ENCODE assay signal across 15 cellular contexts in genomic region chr11:14331476-14332136, GRCh38. TPM values are rescaled to one million over a fixed set of nuclear protein-coding genes. Genes with fewer than 3 reads are reported as not detected.
DNase-seq lines count a peak whose midpoint lies in the region; ATAC-seq and TF ChIP-seq lines count a peak whose summit lies in the region.
"Had no signal": no experiment of that assay in that cellular context is flagged by ENCODE, and none has a peak within 500 bp of the region (broad histone marks: within the 10 kb centered on the region; RNA-seq: fewer than 3 reads in every experiment).

No MANE protein-coding gene starts in this region.

- peaks cover 7% of the 10 kb centered on the region for H3K9me3 Mint-ChIP-seq in activated B cell treated with CpG ODN at 0.5 μM for 24 hours

- POLR2A ChIA-PET in activated B cell treated with CpG ODN at 0.5 μM for 24 hours (lab: Charles Lee) = interaction anchor here (0.7 to 1.2 kb wide), 4 partner anchors 11 to 24 kb away, joined by 3 to 21 read pairs (median 8); no protein-coding TSS in a partner anchor

- peaks cover 81% of the 10 kb centered on the region for H3K4me1 Mint-ChIP-seq in activated B cell treated with CpG ODN at 0.5 μM for 24 hours
- H3K4me1 Mint-ChIP-seq: CD14-positive monocyte had no signal

- no peak overlapping the region for H3K27ac ChIP-seq in substantia nigra (ENCODE audit: low read depth, low read length, poor library complexity, severe bottlenecking)
- H3K27ac ChIP-seq: HL-60, uterus had no signal

- CTCF ChIA-PET in activated B cell treated with CpG ODN at 0.5 μM for 24 hours (lab: Charles Lee) = interaction anchor here (1.2 kb wide), 1 partner anchor 21 kb away, joined by 4 read pairs; no protein-coding TSS in a partner anchor

- TF ChIP-seq CTCF in activated B cell treated with CpG ODN at 0.5 μM for 24 hours (IDR thresholded peaks at IDR 0.05) = no peak

- peak overlapping the region; percentile 63 for H3K4me3 Mint-ChIP-seq in activated B cell treated with CpG ODN at 0.5 μM for 24 hours
- H3K4me3 Mint-ChIP-seq: CD14-positive monocyte had no signal

- peak overlapping the region; percentile 87 for H3K27ac Mint-ChIP-seq in activated B cell treated with CpG ODN at 0.5 μM for 24 hours
- H3K27ac Mint-ChIP-seq: CD14-positive monocyte had no signal

- no peaks in the 10 kb centered on the region for H3K27me3 Mint-ChIP-seq in activated B cell treated with CpG ODN at 0.5 μM for 24 hours

- ATAC-seq in GM18508 (IDR thresholded peaks at IDR 0.05; ENCODE audit: insufficient read depth, unreplicated experiment) (peak; percentile 44), GM21529 (IDR thresholded peaks at IDR 0.05; ENCODE audit: unreplicated experiment) (peak; percentile 47), HG03139 (IDR thresholded peaks at IDR 0.05; ENCODE audit: unreplicated experiment) (peak; percentile 30), activated B cell treated with CpG ODN at 0.5 μM for 24 hours (ENCODE audit: low read depth) (peak; percentile 82)

- DNase-seq in activated B cell treated with CpG ODN at 0.5 μM for 24 hours = no peak
- DNase-seq in central memory CD4-positive, alpha-beta T cell = no peak
- no peak for DNase-seq in activated CD4-positive, CD25-positive, alpha-beta regulatory T cell (lab: John Stamatoyannopoulos, UW)
- no peak for DNase-seq in NCI-H1694 (lab: John Stamatoyannopoulos, UW)
- DNase-seq in substantia nigra (lab: John Stamatoyannopoulos, UW) = no peak
- DNase-seq: activated CD4-positive, alpha-beta T cell treated with anti-CD3 and anti-CD28 coated beads, Interleukin-2, amount 50 U/mL, for 48 hours; activated naive CD4-positive, alpha-beta T cell; GF-D8; NCI-H1092; uterus had no signal

- intact Hi-C loops in activated B cell treated with CpG ODN at 0.5 μM for 24 hours (cut with micrococcal nuclease) = loop anchor here (1.0 to 2.0 kb wide), 4 partner anchors 8 to 28 kb away; partner anchors contain the start of gene RRAS2

- peaks cover 22% of the 10 kb centered on the region for H3K36me3 Mint-ChIP-seq in activated B cell treated with CpG ODN at 0.5 μM for 24 hours (ENCODE audit: low read depth)
- H3K36me3 Mint-ChIP-seq: CD14-positive monocyte had no signal

RNA-seq across cellular contexts. Expression of gene RRAS2, which starts 27.4 kb away (rescaled TPM):
- 97.7 and 106 TPM in 2 replicates for total RNA-seq in activated B cell treated with CpG ODN at 0.5 μM for 24 hours

Comparison
In these comparisons a context has a peak if more than half of its experiments do, and no peak if none do; other contexts are left out.
1. ATAC-seq: peak in every context shown above with its lines; median percentile 82 in activated B cell treated with CpG ODN at 0.5 μM for 24 hours; 47 in GM21529; 44 in GM18508; 30 in HG03139.